Comparison of ENCODE assay signal across 8 cellular contexts in the genomic region with DNA sequence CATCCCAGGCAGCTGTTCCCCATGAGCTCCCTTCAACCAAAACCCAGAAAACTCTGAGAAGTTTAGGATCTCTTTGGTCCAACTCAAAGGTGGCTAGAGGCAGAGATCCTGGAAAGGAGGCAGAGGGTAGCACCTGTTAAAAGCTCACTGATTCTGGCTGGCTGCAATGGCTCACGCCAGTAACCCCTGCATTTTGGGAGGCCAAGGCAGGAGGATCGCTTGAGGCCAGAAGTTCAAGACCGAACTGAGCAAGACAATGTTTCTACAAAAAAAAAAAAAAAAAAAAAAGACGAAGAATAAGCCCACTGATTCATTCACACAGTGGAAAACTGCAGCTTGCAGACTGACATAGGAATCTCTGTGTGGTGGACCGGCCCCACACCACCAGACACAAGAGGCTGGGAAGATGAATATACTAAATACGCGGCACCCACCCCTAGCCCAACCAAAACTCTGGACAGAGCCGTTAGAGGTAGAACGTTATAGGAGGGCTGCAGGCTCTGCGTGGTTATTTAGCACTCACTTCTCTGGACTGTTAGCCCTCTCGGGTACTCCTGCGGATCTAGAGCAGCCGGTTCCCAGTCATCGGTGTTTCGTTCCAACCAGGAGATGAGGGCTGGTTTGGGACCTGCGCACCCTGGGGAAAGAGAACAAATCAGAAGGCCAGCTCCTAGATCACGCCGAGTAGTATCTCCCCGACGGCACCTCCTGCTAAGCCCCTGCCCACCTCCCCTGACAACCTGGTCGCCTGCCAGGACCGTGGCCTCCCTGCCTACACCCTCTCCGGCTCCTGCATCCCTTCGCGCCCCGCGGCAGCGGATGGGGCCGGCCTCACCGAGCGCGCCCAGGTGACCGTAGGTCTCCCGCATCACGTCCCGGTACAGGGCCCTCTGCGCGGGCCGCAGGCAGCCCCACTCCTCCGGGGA. TPM values are rescaled to one million over a fixed set of nuclear protein-coding genes. Genes with fewer than 3 reads are reported as not detected.
A peak's percentile ranks its signal among the peaks of the same experiment; 100 is the strongest.
DNase-seq lines count a peak whose midpoint lies in the region; ATAC-seq, FAIRE-seq and TF ChIP-seq lines count a peak whose summit lies in the region.

No MANE protein-coding gene starts in this region.

- peak; percentile 38 for DNase-seq in COLO829 (ENCODE audit: low spot score)
- DNase-seq in GM20000 (ENCODE audit: low spot score): peak; percentile 76
- no peak for DNase-seq in activated B cell treated with CpG ODN at 0.5 μM for 24 hours
- DNase-seq in HepG2 (ENCODE audit: low spot score): no peak
- peak; percentile 29 for DNase-seq in stimulated activated CD8-positive, alpha-beta memory T cell treated with anti-CD3 and anti-CD28 coated beads, Interleukin-12 subunit alpha, Interleukin-12 subunit beta, amount 100 ng/mL, for 4 hours (ENCODE audit: low read depth)

- in situ Hi-C loops in HepG2 (cut with HindIII; ENCODE audit: extremely low pct_ligation_motif_present, low pct_unique_long_range_greater_than_20kb): loop anchor here (10.0 kb wide), 1 partner anchor 174 kb away; a partner anchor contains a TSS

- H3K4me1 ChIP-seq in HUES64 (ENCODE audit: insufficient read depth, low read length) (no peaks in the 10 kb centered on the region), HepG2 (ENCODE audit: insufficient read depth, low read length) (peaks cover 34% of the 10 kb centered on the region)

- CTCF ChIA-PET in activated B cell treated with CpG ODN at 0.5 μM for 24 hours (lab: Charles Lee): interaction anchor here (0.6 to 3.5 kb wide), 3 partner anchors 19 to 160 kb away, joined by 3 to 12 read pairs (median 3); no protein-coding TSS in a partner anchor
- CTCF ChIA-PET in HepG2 (lab: Yijun Ruan, JAX; ENCODE audit: low intra/inter-chr PET ratio, low total read pairs): no interaction called here

- no peaks in the 10 kb centered on the region for H3K9me3 Mint-ChIP-seq in activated B cell treated with CpG ODN at 0.5 μM for 24 hours
- no peaks in the 10 kb centered on the region for H3K9me3 Mint-ChIP-seq in dendritic cell treated with granulocyte-macrophage colony-stimulating factor and Interleukin-4, amounts not matched to agents 40 ng/mL and 50 ng/mL, for 4 days

- H3K27ac ChIP-seq in HUES64 (ENCODE audit: low read depth, low read length) (peak overlapping the region; percentile 91), HepG2 (ENCODE audit: extremely low read length, insufficient read depth, low read length) (peak overlapping the region; percentile 92)

- H2AFZ ChIP-seq in HepG2 (ENCODE audit: low read length): peak overlapping the region; percentile 84

- FAIRE-seq in HepG2 (lab: Jason Lieb, UNC): no peak

- H3K4me3 ChIP-seq in HUES64 (ENCODE audit: low read length): peak overlapping the region; percentile 84
- peak overlapping the region; percentile 80 to 96 (median 92) for H3K4me3 ChIP-seq in HepG2 (replicated peaks in 1 of 3; ENCODE audit: insufficient read depth in 1 of 3, low read depth in 2 of 3, low read length in 3 of 3)

- H3K27me3 Mint-ChIP-seq in activated B cell treated with CpG ODN at 0.5 μM for 24 hours: no peaks in the 10 kb centered on the region
- no peaks in the 10 kb centered on the region for H3K27me3 Mint-ChIP-seq in dendritic cell treated with granulocyte-macrophage colony-stimulating factor and Interleukin-4, amounts not matched to agents 40 ng/mL and 50 ng/mL, for 4 days

- H3K27me3 ChIP-seq in HUES64 (ENCODE audit: insufficient read depth, low read length): no peaks in the 10 kb centered on the region
- H3K27me3 ChIP-seq in HepG2 (ENCODE audit: control insufficient read depth in 1 of 2, insufficient read depth in 2 of 2, low read length in 2 of 2): no peaks in the 10 kb centered on the region; a peak in 1 of 5 replicates

- ATAC-seq in activated B cell treated with CpG ODN at 0.5 μM for 24 hours (ENCODE audit: low read depth): peak; percentile 43
- peak; percentile 69 for ATAC-seq in HepG2
- no peak for ATAC-seq in GM19324 (IDR thresholded peaks at IDR 0.05; ENCODE audit: low FRiP score, unreplicated experiment)

- H3K4me1 Mint-ChIP-seq in activated B cell treated with CpG ODN at 0.5 μM for 24 hours: peaks cover 19% of the 10 kb centered on the region
- H3K4me1 Mint-ChIP-seq in dendritic cell treated with granulocyte-macrophage colony-stimulating factor and Interleukin-4, amounts not matched to agents 40 ng/mL and 50 ng/mL, for 4 days (ENCODE audit: low read depth): peaks cover 66% of the 10 kb centered on the region

- TF ChIP-seq POLR2A in HepG2 (IDR thresholded peaks at IDR 0.05; ENCODE audit: insufficient read depth in 1 of 2, low read depth in 2 of 2, low read length in 2 of 2): no peak; a peak in 1 of 4 replicates

- TSS peak; percentile 78 for BruUV-seq in HepG2 (replicated peaks; lab: Mats Ljungman, UMichigan)

- intact Hi-C loops in activated B cell treated with CpG ODN at 0.5 μM for 24 hours (cut with micrococcal nuclease) (no loop called here), HepG2 (cut with micrococcal nuclease; ENCODE audit: unreplicated experiment) (no loop called here)
- intact Hi-C loops in dendritic cell treated with granulocyte-macrophage colony-stimulating factor and Interleukin-4, amounts not matched to agents 40 ng/mL and 50 ng/mL, for 4 days (cut with micrococcal nuclease): loop anchor here (10.0 kb wide), 1 partner anchor 164 kb away; a partner anchor contains a TSS

- H3K9me3 ChIP-seq in HUES64 (ENCODE audit: insufficient read depth, low read depth, low read length) (no peaks in the 10 kb centered on the region), HepG2 (ENCODE audit: low read length) (no peaks in the 10 kb centered on the region)

- H3K4me3 Mint-ChIP-seq in activated B cell treated with CpG ODN at 0.5 μM for 24 hours: peak overlapping the region; percentile 93
- H3K4me3 Mint-ChIP-seq in dendritic cell treated with granulocyte-macrophage colony-stimulating factor and Interleukin-4, amounts not matched to agents 40 ng/mL and 50 ng/mL, for 4 days: peak overlapping the region; percentile 89

- peak overlapping the region; percentile 95 for H3K27ac Mint-ChIP-seq in activated B cell treated with CpG ODN at 0.5 μM for 24 hours
- peak overlapping the region; percentile 92 for H3K27ac Mint-ChIP-seq in dendritic cell treated with granulocyte-macrophage colony-stimulating factor and Interleukin-4, amounts not matched to agents 40 ng/mL and 50 ng/mL, for 4 days

- H3K36me3 ChIP-seq in HUES64 (ENCODE audit: insufficient read depth, low read length) (peaks cover 26% of the 10 kb centered on the region), HepG2 (replicated peaks in 1 of 2; ENCODE audit: control insufficient read depth in 1 of 2, insufficient read depth in 2 of 2, low read length in 2 of 2) (peaks cover 11 to 27% of the 10 kb centered on the region in 2 experiments; a peak in 3 of 5 replicates)

- H3K36me3 Mint-ChIP-seq in activated B cell treated with CpG ODN at 0.5 μM for 24 hours (ENCODE audit: low read depth): peaks cover 29% of the 10 kb centered on the region
- H3K36me3 Mint-ChIP-seq in dendritic cell treated with granulocyte-macrophage colony-stimulating factor and Interleukin-4, amounts not matched to agents 40 ng/mL and 50 ng/mL, for 4 days (ENCODE audit: low read depth): peaks cover 59% of the 10 kb centered on the region

- POLR2A ChIA-PET in activated B cell treated with CpG ODN at 0.5 μM for 24 hours (lab: Charles Lee): interaction anchor here (0.6 to 2.3 kb wide), 27 partner anchors 10 to 851 kb away, joined by 3 to 15 read pairs (median 6); a partner anchor contains a TSS
- POLR2A ChIA-PET in HepG2 (lab: Yijun Ruan, JAX): interaction anchor here (1.1 to 3.5 kb wide), 23 partner anchors 11 to 509 kb away, joined by 3 to 46 read pairs (median 6); a partner anchor contains a TSS

- H4K20me1 ChIP-seq in HepG2 (ENCODE audit: insufficient read depth, low read length): no peaks in the 10 kb centered on the region

- peak overlapping the region; percentile 98 for H3K4me2 ChIP-seq in HepG2 (ENCODE audit: low read depth, low read length)

- TF ChIP-seq CTCF in GM20000 (IDR thresholded peaks at IDR 0.05; ENCODE audit: extremely low read depth, missing control alignments) (no peak), activated B cell treated with CpG ODN at 0.5 μM for 24 hours (IDR thresholded peaks at IDR 0.05) (no peak), HepG2 (CRISPR knock-in tag; IDR thresholded peaks at IDR 0.05) (no peak)

- peaks cover 18% of the 10 kb centered on the region for H3K79me2 ChIP-seq in HepG2 (ENCODE audit: insufficient read depth, low read length)

- peak overlapping the region; percentile 97 for H3K9ac ChIP-seq in HUES64 (ENCODE audit: low read depth, low read length)
- H3K9ac ChIP-seq in HepG2 (ENCODE audit: insufficient read depth, low read depth, low read length): peak overlapping the region; percentile 99

- TF ChIP-seq RAD21 in HepG2 (CRISPR knock-in tag; IDR thresholded peaks at IDR 0.05): no peak

- no peak for TF ChIP-seq EP300 in HepG2 (IDR thresholded peaks at IDR 0.05; ENCODE audit: low read depth in 2 of 2, low read length in 2 of 2)
- no peak for TF ChIP-seq EP300 in HepG2 (CRISPR knock-in tag; IDR thresholded peaks at IDR 0.05; ENCODE audit: borderline replicate concordance)

- 13% methylated on average over 38 of the region's 40 CpGs for WGBS in HUES64
- WGBS in HepG2 (ENCODE audit: low lambda C conversion rate): 10% methylated on average over 39 of the region's 40 CpGs

RNA-seq across cellular contexts. Expression of a gene that starts 0.9 kb away (rescaled TPM):
- 13.1 TPM for polyA plus RNA-seq in HUES64 (2013, experiment 1 of 2)
- 13.5 TPM for polyA plus RNA-seq in HUES64 (2013, experiment 2 of 2)
- total RNA-seq in activated B cell treated with CpG ODN at 0.5 μM for 24 hours: 10.1 and 11.6 TPM in 2 replicates
- total RNA-seq in HepG2 (2016; rRNA removed; fragmentation: Illumina TruSeq; extraction: Trizol): 19.5 and 22.7 TPM in 2 replicates
- total RNA-seq in HepG2 (2016; cell fraction: cytosol; rRNA removed; fragmentation: Illumina TruSeq; extraction: Trizol; ENCODE audit: low read depth): 4.4 and 4.7 TPM in 2 replicates
- 18.5 and 18.8 TPM in 2 replicates for total RNA-seq in HepG2 (2016; cell fraction: insoluble cytoplasmic fraction; rRNA removed; fragmentation: Illumina TruSeq; extraction: Trizol)
- total RNA-seq in HepG2 (2016; cell fraction: membrane; rRNA removed; fragmentation: Illumina TruSeq; extraction: Trizol): 17.9 and 18.1 TPM in 2 replicates
- 10.6 and 14.1 TPM in 2 replicates for total RNA-seq in HepG2 (2016; cell fraction: nucleus; rRNA removed; fragmentation: Illumina TruSeq; extraction: Trizol)
- 9.7 and 11.9 TPM in 2 replicates for polyA plus RNA-seq in HepG2 (2011; rRNA removed)
- polyA plus RNA-seq in HepG2 (2011; cell fraction: cytosol; rRNA removed): 9.3 and 9.8 TPM in 2 replicates
- 19.3 and 19.5 TPM in 2 replicates for polyA plus RNA-seq in HepG2 (2011; cell fraction: nucleus; rRNA removed)
- 8.9 and 9.8 TPM in 2 replicates for polyA plus RNA-seq in HepG2 (2012)
- polyA plus RNA-seq in HepG2 (2016; cell fraction: cytosol; fragmentation: Illumina TruSeq; extraction: Trizol; ENCODE audit: low read depth): 2.5 and 2.8 TPM in 2 replicates
- polyA plus RNA-seq in HepG2 (2016; cell fraction: insoluble cytoplasmic fraction; fragmentation: Illumina TruSeq; extraction: Trizol; ENCODE audit: low read depth): 17.8 and 20.4 TPM in 2 replicates
- 9.1 and 9.3 TPM in 2 replicates for polyA plus RNA-seq in HepG2 (2016; cell fraction: membrane; fragmentation: Illumina TruSeq; extraction: Trizol; ENCODE audit: low read depth)
- polyA plus RNA-seq in HepG2 (2016; cell fraction: nucleus; fragmentation: Illumina TruSeq; extraction: Trizol; ENCODE audit: insufficient read depth, low read depth): 15.4 and 16.6 TPM in 2 replicates
- 20.5 and 25.2 TPM in 2 replicates for polyA minus RNA-seq in HepG2 (2011; rRNA and poly(A)+ RNA removed; ENCODE audit: low replicate concordance)
- 13.1 and 17.3 TPM in 2 replicates for polyA minus RNA-seq in HepG2 (2011; cell fraction: cytosol; rRNA and poly(A)+ RNA removed)
- polyA minus RNA-seq in HepG2 (2011; cell fraction: nucleus; rRNA and poly(A)+ RNA removed): 14.9 and 15.7 TPM in 2 replicates

RNA-seq across cellular contexts. Expression of a gene that starts 23.8 kb away (rescaled TPM):
- 5.2 TPM for polyA plus RNA-seq in HUES64 (2013, experiment 1 of 2)
- polyA plus RNA-seq in HUES64 (2013, experiment 2 of 2): 6.4 TPM
- total RNA-seq in activated B cell treated with CpG ODN at 0.5 μM for 24 hours (20.0 and 22.8 TPM in 2 replicates), HepG2 (2016; rRNA removed; fragmentation: Illumina TruSeq; extraction: Trizol) (not detected in 2 replicates)
- total RNA-seq in HepG2 (2016; cell fraction: cytosol; rRNA removed; fragmentation: Illumina TruSeq; extraction: Trizol; ENCODE audit: low read depth): not detected in 2 replicates
- total RNA-seq in HepG2 (2016; cell fraction: insoluble cytoplasmic fraction; rRNA removed; fragmentation: Illumina TruSeq; extraction: Trizol): not detected in 2 replicates
- total RNA-seq in HepG2 (2016; cell fraction: membrane; rRNA removed; fragmentation: Illumina TruSeq; extraction: Trizol): not detected in 2 replicates
- total RNA-seq in HepG2 (2016; cell fraction: nucleus; rRNA removed; fragmentation: Illumina TruSeq; extraction: Trizol): not detected in 2 replicates
- 0.01 TPM in 1 of 2 replicates, not detected in the other for polyA plus RNA-seq in HepG2 (2011; rRNA removed)
- 0.03 TPM in 1 of 2 replicates, not detected in the other for polyA plus RNA-seq in HepG2 (2011; cell fraction: cytosol; rRNA removed)
- 0.05 TPM in 1 of 2 replicates, not detected in the other for polyA plus RNA-seq in HepG2 (2011; cell fraction: nucleus; rRNA removed)
- 0.11 TPM in 1 of 2 replicates, not detected in the other for polyA plus RNA-seq in HepG2 (2012)
- polyA plus RNA-seq in HepG2 (2016; cell fraction: cytosol; fragmentation: Illumina TruSeq; extraction: Trizol; ENCODE audit: low read depth): not detected in 2 replicates
- not detected in 2 replicates for polyA plus RNA-seq in HepG2 (2016; cell fraction: insoluble cytoplasmic fraction; fragmentation: Illumina TruSeq; extraction: Trizol; ENCODE audit: low read depth)
- not detected in 2 replicates for polyA plus RNA-seq in HepG2 (2016; cell fraction: membrane; fragmentation: Illumina TruSeq; extraction: Trizol; ENCODE audit: low read depth)
- polyA plus RNA-seq in HepG2 (2016; cell fraction: nucleus; fragmentation: Illumina TruSeq; extraction: Trizol; ENCODE audit: insufficient read depth, low read depth): not detected in 2 replicates
- 10.5 TPM in 1 of 2 replicates, not detected in the other for polyA minus RNA-seq in HepG2 (2011; rRNA and poly(A)+ RNA removed; ENCODE audit: low replicate concordance)
- polyA minus RNA-seq in HepG2 (2011; cell fraction: cytosol; rRNA and poly(A)+ RNA removed): not detected in 2 replicates
- not detected in 2 replicates for polyA minus RNA-seq in HepG2 (2011; cell fraction: nucleus; rRNA and poly(A)+ RNA removed)

RNA-seq across cellular contexts. Expression of a gene that starts 37.8 kb away (rescaled TPM):
- 3.8 TPM for polyA plus RNA-seq in HUES64 (2013, experiment 1 of 2)
- polyA plus RNA-seq in HUES64 (2013, experiment 2 of 2): 3.7 TPM
- total RNA-seq in activated B cell treated with CpG ODN at 0.5 μM for 24 hours: 13.9 and 14.7 TPM in 2 replicates
- total RNA-seq in HepG2 (2016; rRNA removed; fragmentation: Illumina TruSeq; extraction: Trizol): 5.4 and 5.8 TPM in 2 replicates
- total RNA-seq in HepG2 (2016; cell fraction: cytosol; rRNA removed; fragmentation: Illumina TruSeq; extraction: Trizol; ENCODE audit: low read depth): 13.1 and 13.2 TPM in 2 replicates
- 4.0 and 4.8 TPM in 2 replicates for total RNA-seq in HepG2 (2016; cell fraction: insoluble cytoplasmic fraction; rRNA removed; fragmentation: Illumina TruSeq; extraction: Trizol)
- total RNA-seq in HepG2 (2016; cell fraction: membrane; rRNA removed; fragmentation: Illumina TruSeq; extraction: Trizol): 8.5 and 11.4 TPM in 2 replicates
- 2.6 and 3.6 TPM in 2 replicates for total RNA-seq in HepG2 (2016; cell fraction: nucleus; rRNA removed; fragmentation: Illumina TruSeq; extraction: Trizol)
- 2.4 and 2.9 TPM in 2 replicates for polyA plus RNA-seq in HepG2 (2011; rRNA removed)
- polyA plus RNA-seq in HepG2 (2011; cell fraction: cytosol; rRNA removed): 2.7 and 3.8 TPM in 2 replicates
- polyA plus RNA-seq in HepG2 (2011; cell fraction: nucleus; rRNA removed): 4.5 TPM in 2 replicates
- 2.3 and 3.6 TPM in 2 replicates for polyA plus RNA-seq in HepG2 (2012)
- 17.2 and 20.6 TPM in 2 replicates for polyA plus RNA-seq in HepG2 (2016; cell fraction: cytosol; fragmentation: Illumina TruSeq; extraction: Trizol; ENCODE audit: low read depth)
- polyA plus RNA-seq in HepG2 (2016; cell fraction: insoluble cytoplasmic fraction; fragmentation: Illumina TruSeq; extraction: Trizol; ENCODE audit: low read depth): 5.4 and 6.1 TPM in 2 replicates
- 16.0 and 17.2 TPM in 2 replicates for polyA plus RNA-seq in HepG2 (2016; cell fraction: membrane; fragmentation: Illumina TruSeq; extraction: Trizol; ENCODE audit: low read depth)
- 6.9 and 8.3 TPM in 2 replicates for polyA plus RNA-seq in HepG2 (2016; cell fraction: nucleus; fragmentation: Illumina TruSeq; extraction: Trizol; ENCODE audit: insufficient read depth, low read depth)
- polyA minus RNA-seq in HepG2 (2011; rRNA and poly(A)+ RNA removed; ENCODE audit: low replicate concordance): 1.7 and 2.7 TPM in 2 replicates
- polyA minus RNA-seq in HepG2 (2011; cell fraction: cytosol; rRNA and poly(A)+ RNA removed): 1.8 and 2.9 TPM in 2 replicates
- 2.0 and 2.4 TPM in 2 replicates for polyA minus RNA-seq in HepG2 (2011; cell fraction: nucleus; rRNA and poly(A)+ RNA removed)

RNA-seq across cellular contexts. Expression of a gene that starts 41.5 kb away (rescaled TPM):
- polyA plus RNA-seq in HUES64 (2013, experiment 1 of 2): 11.0 TPM
- polyA plus RNA-seq in HUES64 (2013, experiment 2 of 2): 16.6 TPM
- total RNA-seq in activated B cell treated with CpG ODN at 0.5 μM for 24 hours: 63.5 and 77.9 TPM in 2 replicates
- 9.1 and 11.0 TPM in 2 replicates for total RNA-seq in HepG2 (2016; rRNA removed; fragmentation: Illumina TruSeq; extraction: Trizol)
- 8.4 TPM in 2 replicates for total RNA-seq in HepG2 (2016; cell fraction: cytosol; rRNA removed; fragmentation: Illumina TruSeq; extraction: Trizol; ENCODE audit: low read depth)
- 6.9 and 9.6 TPM in 2 replicates for total RNA-seq in HepG2 (2016; cell fraction: insoluble cytoplasmic fraction; rRNA removed; fragmentation: Illumina TruSeq; extraction: Trizol)
- total RNA-seq in HepG2 (2016; cell fraction: membrane; rRNA removed; fragmentation: Illumina TruSeq; extraction: Trizol): 15.8 and 18.7 TPM in 2 replicates
- 17.7 and 22.5 TPM in 2 replicates for total RNA-seq in HepG2 (2016; cell fraction: nucleus; rRNA removed; fragmentation: Illumina TruSeq; extraction: Trizol)
- 8.4 and 9.2 TPM in 2 replicates for polyA plus RNA-seq in HepG2 (2011; rRNA removed)
- polyA plus RNA-seq in HepG2 (2011; cell fraction: cytosol; rRNA removed): 3.3 and 4.5 TPM in 2 replicates
- 64.8 and 74.5 TPM in 2 replicates for polyA plus RNA-seq in HepG2 (2011; cell fraction: nucleus; rRNA removed)
- 16.5 and 32.3 TPM in 2 replicates for polyA plus RNA-seq in HepG2 (2012)
- 27.2 and 27.7 TPM in 2 replicates for polyA plus RNA-seq in HepG2 (2016; cell fraction: cytosol; fragmentation: Illumina TruSeq; extraction: Trizol; ENCODE audit: low read depth)
- polyA plus RNA-seq in HepG2 (2016; cell fraction: insoluble cytoplasmic fraction; fragmentation: Illumina TruSeq; extraction: Trizol; ENCODE audit: low read depth): 18.2 and 24.7 TPM in 2 replicates
- polyA plus RNA-seq in HepG2 (2016; cell fraction: membrane; fragmentation: Illumina TruSeq; extraction: Trizol; ENCODE audit: low read depth): 38.9 and 40.6 TPM in 2 replicates
- polyA plus RNA-seq in HepG2 (2016; cell fraction: nucleus; fragmentation: Illumina TruSeq; extraction: Trizol; ENCODE audit: insufficient read depth, low read depth): 77.8 and 81.5 TPM in 2 replicates
- 5.4 and 5.5 TPM in 2 replicates for polyA minus RNA-seq in HepG2 (2011; rRNA and poly(A)+ RNA removed; ENCODE audit: low replicate concordance)
- 7.9 and 8.3 TPM in 2 replicates for polyA minus RNA-seq in HepG2 (2011; cell fraction: cytosol; rRNA and poly(A)+ RNA removed)
- 8.9 and 10.8 TPM in 2 replicates for polyA minus RNA-seq in HepG2 (2011; cell fraction: nucleus; rRNA and poly(A)+ RNA removed)

RNA-seq across cellular contexts. Expression of a gene that starts 49.0 kb away (rescaled TPM):
- polyA plus RNA-seq in HUES64 (2013, experiment 1 of 2): 9.2 TPM
- 12.8 TPM for polyA plus RNA-seq in HUES64 (2013, experiment 2 of 2)
- total RNA-seq in activated B cell treated with CpG ODN at 0.5 μM for 24 hours (166 and 204 TPM in 2 replicates), HepG2 (2016; rRNA removed; fragmentation: Illumina TruSeq; extraction: Trizol) (10.1 and 16.2 TPM in 2 replicates)
- total RNA-seq in HepG2 (2016; cell fraction: cytosol; rRNA removed; fragmentation: Illumina TruSeq; extraction: Trizol; ENCODE audit: low read depth): 22.4 and 23.4 TPM in 2 replicates
- 7.9 and 15.3 TPM in 2 replicates for total RNA-seq in HepG2 (2016; cell fraction: insoluble cytoplasmic fraction; rRNA removed; fragmentation: Illumina TruSeq; extraction: Trizol)
- 18.4 and 19.8 TPM in 2 replicates for total RNA-seq in HepG2 (2016; cell fraction: membrane; rRNA removed; fragmentation: Illumina TruSeq; extraction: Trizol)
- total RNA-seq in HepG2 (2016; cell fraction: nucleus; rRNA removed; fragmentation: Illumina TruSeq; extraction: Trizol): 21.9 and 27.5 TPM in 2 replicates
- 13.7 and 14.8 TPM in 2 replicates for polyA plus RNA-seq in HepG2 (2011; rRNA removed)
- 3.3 and 5.2 TPM in 2 replicates for polyA plus RNA-seq in HepG2 (2011; cell fraction: cytosol; rRNA removed)
- polyA plus RNA-seq in HepG2 (2011; cell fraction: nucleus; rRNA removed): 105 and 114 TPM in 2 replicates
- 26.9 and 27.9 TPM in 2 replicates for polyA plus RNA-seq in HepG2 (2012)
- polyA plus RNA-seq in HepG2 (2016; cell fraction: cytosol; fragmentation: Illumina TruSeq; extraction: Trizol; ENCODE audit: low read depth): 3.9 TPM in 2 replicates
- 20.3 and 27.9 TPM in 2 replicates for polyA plus RNA-seq in HepG2 (2016; cell fraction: insoluble cytoplasmic fraction; fragmentation: Illumina TruSeq; extraction: Trizol; ENCODE audit: low read depth)
- polyA plus RNA-seq in HepG2 (2016; cell fraction: membrane; fragmentation: Illumina TruSeq; extraction: Trizol; ENCODE audit: low read depth): 7.5 and 9.2 TPM in 2 replicates
- 74.8 and 79.3 TPM in 2 replicates for polyA plus RNA-seq in HepG2 (2016; cell fraction: nucleus; fragmentation: Illumina TruSeq; extraction: Trizol; ENCODE audit: insufficient read depth, low read depth)
- polyA minus RNA-seq in HepG2 (2011; rRNA and poly(A)+ RNA removed; ENCODE audit: low replicate concordance): 18.8 and 22.6 TPM in 2 replicates
- 8.0 and 10.7 TPM in 2 replicates for polyA minus RNA-seq in HepG2 (2011; cell fraction: cytosol; rRNA and poly(A)+ RNA removed)
- 80.9 and 81.4 TPM in 2 replicates for polyA minus RNA-seq in HepG2 (2011; cell fraction: nucleus; rRNA and poly(A)+ RNA removed)

Comparison
In these comparisons a context has a peak if more than half of its experiments do, and no peak if none do; other contexts are left out.
1. DNase-seq: peak in COLO829 (single experiment), GM20000 (single experiment) and stimulated activated CD8-positive, alpha-beta memory T cell treated with anti-CD3 and anti-CD28 coated beads, Interleukin-12 subunit alpha, Interleukin-12 subunit beta, amount 100 ng/mL, for 4 hours (single experiment); none in activated B cell treated with CpG ODN at 0.5 μM for 24 hours (single experiment) and HepG2 (single experiment).
2. RNA of a gene that starts 23.8 kb away (total RNA-seq): 20.0 to 22.8 TPM in activated B cell treated with CpG ODN at 0.5 μM for 24 hours; not detected in HepG2; every median in the first group is over 10 times any median in the second.